In the genomic region with DNA sequence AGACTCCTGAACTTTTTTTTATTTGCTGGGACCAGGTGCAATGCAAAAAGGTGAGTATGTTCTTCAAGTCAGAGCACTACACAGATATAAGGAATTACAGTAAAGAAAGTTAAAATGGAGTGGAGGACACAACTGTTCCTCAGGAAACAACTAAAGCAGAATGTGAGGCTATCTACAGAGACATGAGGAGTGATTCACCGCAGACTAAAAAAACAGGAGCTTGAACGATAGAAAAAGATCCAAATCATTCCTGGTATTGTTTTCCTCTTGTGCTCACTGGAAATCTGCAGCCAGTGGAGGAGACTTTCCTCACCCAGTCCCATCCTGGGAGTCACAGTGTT, we compare ENCODE assay signal across 11 cellular contexts.
A peak's percentile ranks its signal among the peaks of the same experiment; 100 is the strongest.
DNase-seq lines count a peak whose midpoint lies in the region; ATAC-seq and TF ChIP-seq lines count a peak whose summit lies in the region.
"Had no signal": no experiment of that assay in that cellular context is flagged by ENCODE, and none has a peak within 500 bp of the region (broad histone marks: within the 10 kb centered on the region; RNA-seq: fewer than 3 reads in every experiment).

No MANE protein-coding gene starts in this region.

- ATAC-seq in WTC11 (no peak), gastroesophageal sphincter (peak; percentile 16), left lung (no peak)
- no peak for ATAC-seq in stimulated activated naive CD8-positive, alpha-beta T cell treated with anti-CD3 and anti-CD28 coated beads, Interleukin-15, amount 100 ng/mL, for 72 hours

- H3K4me1 Mint-ChIP-seq in activated CD4-positive, alpha-beta T cell treated with anti-CD3 and anti-CD28 coated beads, Interleukin-2, amount 10 ng/mL, durations not matched to agents 24 days and 14 days: peaks cover 59% of the 10 kb centered on the region
- peaks cover 18% of the 10 kb centered on the region for H3K4me1 Mint-ChIP-seq in WTC11
- peaks cover 52% of the 10 kb centered on the region for H3K4me1 Mint-ChIP-seq in stimulated activated naive CD8-positive, alpha-beta T cell treated with anti-CD3 and anti-CD28 coated beads, Interleukin-15, amount 100 ng/mL, for 72 hours
- peaks cover 31% of the 10 kb centered on the region for H3K4me1 Mint-ChIP-seq in endothelial cell (ENCODE audit: unreplicated experiment)

- WGBS in gastroesophageal sphincter (ENCODE audit: low coverage in 1 of 2), 2 donors: 0 to 29% methylated on average over 1 to 2 of the region's 2 CpGs

- TF ChIP-seq POLR2A in gastroesophageal sphincter (IDR thresholded peaks at IDR 0.05): no peak

- POLR2A ChIA-PET in WTC11 (lab: Charles Lee): interaction anchor here (1.0 kb wide), 1 partner anchor 17 kb away, joined by 3 read pairs; no protein-coding TSS in a partner anchor

- peak overlapping the region; percentile 49 for H3K27ac Mint-ChIP-seq in activated CD4-positive, alpha-beta T cell treated with anti-CD3 and anti-CD28 coated beads, Interleukin-2, amount 10 ng/mL, durations not matched to agents 24 days and 14 days
- 0 out of 2 replicates have a peak overlapping the region, but pooled peaks have one; percentile 79 for H3K27ac Mint-ChIP-seq in WTC11
- no peak overlapping the region for H3K27ac Mint-ChIP-seq in stimulated activated naive CD8-positive, alpha-beta T cell treated with anti-CD3 and anti-CD28 coated beads, Interleukin-15, amount 100 ng/mL, for 72 hours
- no peak overlapping the region for H3K27ac Mint-ChIP-seq in endothelial cell (ENCODE audit: unreplicated experiment)
- H3K27ac Mint-ChIP-seq: progenitor cell of endocrine pancreas had no signal

- TF ChIP-seq CTCF in WTC11 (IDR thresholded peaks at IDR 0.05): no peak
- no peak for TF ChIP-seq CTCF in gastroesophageal sphincter (IDR thresholded peaks at IDR 0.05)
- TF ChIP-seq CTCF in endothelial cell (IDR thresholded peaks at IDR 0.05; ENCODE audit: unreplicated experiment): no peak
- no peak for TF ChIP-seq CTCF in left lung (IDR thresholded peaks at IDR 0.05)

- H3K9me3 Mint-ChIP-seq in activated CD4-positive, alpha-beta T cell treated with anti-CD3 and anti-CD28 coated beads, Interleukin-2, amount 10 ng/mL, durations not matched to agents 24 days and 14 days: peaks cover 3% of the 10 kb centered on the region
- H3K9me3 Mint-ChIP-seq in WTC11 (no peaks in the 10 kb centered on the region), endothelial cell (ENCODE audit: unreplicated experiment) (no peaks in the 10 kb centered on the region)
- H3K9me3 Mint-ChIP-seq in stimulated activated naive CD8-positive, alpha-beta T cell treated with anti-CD3 and anti-CD28 coated beads, Interleukin-15, amount 100 ng/mL, for 72 hours: no peaks in the 10 kb centered on the region

- H3K4me1 ChIP-seq in gastroesophageal sphincter: peaks cover 0 to 31% (median 0%) of the 10 kb centered on the region in 3 donors
- peaks cover 0 to 20% of the 10 kb centered on the region in 2 donors for H3K4me1 ChIP-seq in left lung

- H3K27ac ChIP-seq in gastroesophageal sphincter (peak overlapping the region in 3 of 4 donors; percentile 24 to 41 (median 37)), left lung (no peak overlapping the region)
- H3K27ac ChIP-seq: KMS-11 had no signal

- H3K4me3 ChIP-seq in gastroesophageal sphincter (no peak overlapping the region), left lung (no peak overlapping the region)

- H3K27me3 ChIP-seq in gastroesophageal sphincter (no peaks in the 10 kb centered on the region), left lung (no peaks in the 10 kb centered on the region)
- H3K27me3 ChIP-seq: upper lobe of left lung had no signal

- H3K36me3 Mint-ChIP-seq in activated CD4-positive, alpha-beta T cell treated with anti-CD3 and anti-CD28 coated beads, Interleukin-2, amount 10 ng/mL, durations not matched to agents 24 days and 14 days (ENCODE audit: low read depth): peaks cover under 1% of the 10 kb centered on the region
- H3K36me3 Mint-ChIP-seq in WTC11: no peaks in the 10 kb centered on the region
- no peaks in the 10 kb centered on the region for H3K36me3 Mint-ChIP-seq in endothelial cell (ENCODE audit: low read depth, unreplicated experiment)

- TF ChIP-seq EP300 in gastroesophageal sphincter (IDR thresholded peaks at IDR 0.05): no peak

- DNase-seq in activated CD4-positive, alpha-beta T cell treated with anti-CD3 and anti-CD28 coated beads, Interleukin-2, amount 10 ng/mL, durations not matched to agents 24 days and 14 days: no peak
- no peak for DNase-seq in activated CD4-positive, alpha-beta T cell treated with anti-CD3 and anti-CD28 coated beads for 1 hour
- DNase-seq in WTC11 (ENCODE audit: low spot score) (no peak), NCI-H1694 (lab: John Stamatoyannopoulos, UW) (no peak), endothelial cell (ENCODE audit: low spot score) (no peak), left lung (no peak)
- no peak for DNase-seq in stimulated activated naive CD8-positive, alpha-beta T cell treated with anti-CD3 and anti-CD28 coated beads, Interleukin-15, amount 100 ng/mL, for 72 hours

- H3K36me3 ChIP-seq in gastroesophageal sphincter (no peaks in the 10 kb centered on the region), left lung (no peaks in the 10 kb centered on the region)
- H3K36me3 ChIP-seq: upper lobe of left lung had no signal

- CTCF ChIA-PET in WTC11 (lab: Charles Lee): interaction anchor here (0.6 to 3.9 kb wide), 5 partner anchors 12 to 115 kb away, joined by 3 to 24 read pairs (median 6); a partner anchor contains a TSS

- H3K4me3 Mint-ChIP-seq in activated CD4-positive, alpha-beta T cell treated with anti-CD3 and anti-CD28 coated beads, Interleukin-2, amount 10 ng/mL, durations not matched to agents 24 days and 14 days: peak overlapping the region; percentile 56
- H3K4me3 Mint-ChIP-seq in WTC11 (no peak overlapping the region), endothelial cell (ENCODE audit: unreplicated experiment) (no peak overlapping the region)
- peak overlapping the region; percentile 32 to 75 for H3K4me3 Mint-ChIP-seq in stimulated activated naive CD8-positive, alpha-beta T cell treated with anti-CD3 and anti-CD28 coated beads, Interleukin-15, amount 100 ng/mL, for 72 hours

- peaks cover 17% of the 10 kb centered on the region for H3K27me3 Mint-ChIP-seq in activated CD4-positive, alpha-beta T cell treated with anti-CD3 and anti-CD28 coated beads, Interleukin-2, amount 10 ng/mL, durations not matched to agents 24 days and 14 days
- H3K27me3 Mint-ChIP-seq in WTC11 (ENCODE audit: low read depth) (no peaks in the 10 kb centered on the region), endothelial cell (ENCODE audit: unreplicated experiment) (peaks cover 10% of the 10 kb centered on the region)
- H3K27me3 Mint-ChIP-seq in stimulated activated naive CD8-positive, alpha-beta T cell treated with anti-CD3 and anti-CD28 coated beads, Interleukin-15, amount 100 ng/mL, for 72 hours: peaks cover 17% of the 10 kb centered on the region
- H3K27me3 Mint-ChIP-seq: progenitor cell of endocrine pancreas had no signal

- H3K9me3 ChIP-seq in gastroesophageal sphincter (no peaks in the 10 kb centered on the region), left lung (no peaks in the 10 kb centered on the region)
- H3K9me3 ChIP-seq: upper lobe of left lung had no signal

- intact Hi-C loops in activated CD4-positive, alpha-beta T cell treated with anti-CD3 and anti-CD28 coated beads, Interleukin-2, amount 10 ng/mL, durations not matched to agents 24 days and 14 days (cut with micrococcal nuclease): loop anchor here (1.0 kb wide), 1 partner anchor 199 kb away; no protein-coding TSS in a partner anchor
- intact Hi-C loops in left lung (cut with DNase I): no loop called here

TF ChIP-seq in WTC11, 78 proteins besides CTCF, POLR2A, EP300 and RAD21:
- TF ChIP-seq, protein P1, sequence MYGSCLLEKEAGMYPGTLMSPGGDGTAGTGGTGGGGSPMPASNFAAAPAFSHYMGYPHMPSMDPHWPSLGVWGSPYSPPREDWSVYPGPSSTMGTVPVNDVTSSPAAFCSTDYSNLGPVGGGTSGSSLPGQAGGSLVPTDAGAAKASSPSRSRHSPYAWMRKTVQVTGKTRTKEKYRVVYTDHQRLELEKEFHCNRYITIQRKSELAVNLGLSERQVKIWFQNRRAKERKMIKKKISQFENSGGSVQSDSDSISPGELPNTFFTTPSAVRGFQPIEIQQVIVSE (CRISPR knock-in tag; IDR thresholded peaks at IDR 0.05; ENCODE audit: borderline replicate concordance): no peak
- TF ChIP-seq, protein P2, sequence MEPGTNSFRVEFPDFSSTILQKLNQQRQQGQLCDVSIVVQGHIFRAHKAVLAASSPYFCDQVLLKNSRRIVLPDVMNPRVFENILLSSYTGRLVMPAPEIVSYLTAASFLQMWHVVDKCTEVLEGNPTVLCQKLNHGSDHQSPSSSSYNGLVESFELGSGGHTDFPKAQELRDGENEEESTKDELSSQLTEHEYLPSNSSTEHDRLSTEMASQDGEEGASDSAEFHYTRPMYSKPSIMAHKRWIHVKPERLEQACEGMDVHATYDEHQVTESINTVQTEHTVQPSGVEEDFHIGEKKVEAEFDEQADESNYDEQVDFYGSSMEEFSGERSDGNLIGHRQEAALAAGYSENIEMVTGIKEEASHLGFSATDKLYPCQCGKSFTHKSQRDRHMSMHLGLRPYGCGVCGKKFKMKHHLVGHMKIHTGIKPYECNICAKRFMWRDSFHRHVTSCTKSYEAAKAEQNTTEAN (CRISPR knock-in tag; IDR thresholded peaks at IDR 0.05): no peak
- TF ChIP-seq NR1H2 (CRISPR knock-in tag; IDR thresholded peaks at IDR 0.05) (no peak), ELF4 (CRISPR knock-in tag; IDR thresholded peaks at IDR 0.05; ENCODE audit: low read depth) (no peak), NFATC4 (CRISPR knock-in tag; IDR thresholded peaks at IDR 0.05) (no peak), TEAD1 (CRISPR knock-in tag; IDR thresholded peaks at IDR 0.05) (no peak), IRF2 (CRISPR knock-in tag; IDR thresholded peaks at IDR 0.05; ENCODE audit: borderline replicate concordance, low read depth) (no peak)
- TF ChIP-seq, protein P3, sequence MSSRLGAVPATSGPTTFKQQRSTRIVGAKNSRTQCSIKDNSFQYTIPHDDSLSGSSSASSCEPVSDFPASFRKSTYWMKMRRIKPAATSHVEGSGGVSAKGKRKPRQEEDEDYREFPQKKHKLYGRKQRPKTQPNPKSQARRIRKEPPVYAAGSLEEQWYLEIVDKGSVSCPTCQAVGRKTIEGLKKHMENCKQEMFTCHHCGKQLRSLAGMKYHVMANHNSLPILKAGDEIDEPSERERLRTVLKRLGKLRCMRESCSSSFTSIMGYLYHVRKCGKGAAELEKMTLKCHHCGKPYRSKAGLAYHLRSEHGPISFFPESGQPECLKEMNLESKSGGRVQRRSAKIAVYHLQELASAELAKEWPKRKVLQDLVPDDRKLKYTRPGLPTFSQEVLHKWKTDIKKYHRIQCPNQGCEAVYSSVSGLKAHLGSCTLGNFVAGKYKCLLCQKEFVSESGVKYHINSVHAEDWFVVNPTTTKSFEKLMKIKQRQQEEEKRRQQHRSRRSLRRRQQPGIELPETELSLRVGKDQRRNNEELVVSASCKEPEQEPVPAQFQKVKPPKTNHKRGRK (CRISPR knock-in tag; IDR thresholded peaks at IDR 0.05; ENCODE audit: borderline replicate concordance): no peak

Comparison
In these comparisons a context has a peak if more than half of its experiments do, and no peak if none do; other contexts are left out.
1. H3K27ac Mint-ChIP-seq: peak in activated CD4-positive, alpha-beta T cell treated with anti-CD3 and anti-CD28 coated beads, Interleukin-2, amount 10 ng/mL, durations not matched to agents 24 days and 14 days (single experiment) and WTC11 (single experiment); none in stimulated activated naive CD8-positive, alpha-beta T cell treated with anti-CD3 and anti-CD28 coated beads, Interleukin-15, amount 100 ng/mL, for 72 hours (0 of 2) and endothelial cell (single experiment).
2. H3K4me3 Mint-ChIP-seq: peak in activated CD4-positive, alpha-beta T cell treated with anti-CD3 and anti-CD28 coated beads, Interleukin-2, amount 10 ng/mL, durations not matched to agents 24 days and 14 days (single experiment) and stimulated activated naive CD8-positive, alpha-beta T cell treated with anti-CD3 and anti-CD28 coated beads, Interleukin-15, amount 100 ng/mL, for 72 hours (2 of 2); none in WTC11 (single experiment) and endothelial cell (single experiment).
3. H3K27ac ChIP-seq: peak in gastroesophageal sphincter (3 of 4); none in left lung (0 of 2).